Comparison of ENCODE assay signal across 8 cellular contexts in genomic region chr19:18450934-18451836, GRCh38. TPM values are rescaled to one million over a fixed set of nuclear protein-coding genes. Genes with fewer than 3 reads are reported as not detected.
DNase-seq lines count a peak whose midpoint lies in the region; ATAC-seq and TF ChIP-seq lines count a peak whose summit lies in the region.

No MANE protein-coding gene starts in this region.

- H3K27ac Mint-ChIP-seq in CD8-positive, alpha-beta memory T cell = peak overlapping the region in 5 of 8 donors; percentile 14 to 94 (median 80)
- H3K27ac Mint-ChIP-seq in activated CD8-positive, alpha-beta T cell treated with anti-CD3 and anti-CD28 coated beads for 36 hours = no peak overlapping the region

- no peaks in the 10 kb centered on the region for H3K27me3 Mint-ChIP-seq in CD8-positive, alpha-beta memory T cell
- no peaks in the 10 kb centered on the region for H3K27me3 Mint-ChIP-seq in activated CD8-positive, alpha-beta T cell treated with anti-CD3 and anti-CD28 coated beads for 36 hours

- ATAC-seq in HG02642 (IDR thresholded peaks at IDR 0.05; ENCODE audit: poor library complexity, unreplicated experiment) = peak; percentile 56
- peak; percentile 99 for ATAC-seq in activated CD8-positive, alpha-beta T cell treated with anti-CD3 and anti-CD28 coated beads for 36 hours
- ATAC-seq in HG03520 (IDR thresholded peaks at IDR 0.05; ENCODE audit: unreplicated experiment) = no peak

- CTCF ChIA-PET in CD8-positive, alpha-beta memory T cell (lab: Charles Lee) = interaction anchor here (0.6 to 4.2 kb wide), 37 partner anchors 8 to 536 kb away, joined by 3 to 30 read pairs (median 5); partner anchors contain the start of genes ELL, ISYNA1, REX1BD and SSBP4
- CTCF ChIA-PET in activated CD8-positive, alpha-beta T cell treated with anti-CD3 and anti-CD28 coated beads for 36 hours (lab: Charles Lee) = interaction anchor here (0.5 to 4.5 kb wide), 33 partner anchors 8 to 1192 kb away, joined by 3 to 46 read pairs (median 4); partner anchors contain the start of genes KXD1, REX1BD and UBA52

- POLR2A ChIA-PET in CD8-positive, alpha-beta memory T cell (lab: Charles Lee) = interaction anchor here (1.2 kb wide), 1 partner anchor 120 kb away, joined by 4 read pairs; the partner anchor contains the start of gene UBA52
- POLR2A ChIA-PET in activated CD8-positive, alpha-beta T cell treated with anti-CD3 and anti-CD28 coated beads for 36 hours (lab: Charles Lee) = interaction anchor here (1.6 kb wide), 1 partner anchor 10 kb away, joined by 6 read pairs; no protein-coding TSS in a partner anchor

- peak; percentile 98 for TF ChIP-seq CTCF in activated CD8-positive, alpha-beta T cell treated with anti-CD3 and anti-CD28 coated beads for 36 hours (IDR thresholded peaks at IDR 0.05)

- peak; percentile 78 to 89 (median 83) for DNase-seq in CD8-positive, alpha-beta memory T cell
- DNase-seq in NCI-H446 treated with DMSO at 0.1 percent for 48 hours (lab: John Stamatoyannopoulos, UW) (peak; percentile 4), midbrain (lab: John Stamatoyannopoulos, UW) (peak; percentile 89)
- peak; percentile 94 for DNase-seq in activated CD8-positive, alpha-beta T cell treated with anti-CD3 and anti-CD28 coated beads for 36 hours
- DNase-seq in effector CD4-positive, alpha-beta T cell = peak; percentile 82
- DNase-seq in stimulated activated CD8-positive, alpha-beta memory T cell treated with anti-CD3 and anti-CD28 coated beads, Interleukin-4, amount 100 ng/mL, for 1 hour (ENCODE audit: low read depth in 2 of 2, low spot score in 1 of 2) = peak; percentile 74 to 76

- H3K4me1 ChIP-seq in CD8-positive, alpha-beta memory T cell (ENCODE audit: insufficient read depth, low read length) = no peaks in the 10 kb centered on the region

- peaks cover 0 to 77% (median 6%) of the 10 kb centered on the region in 3 donors for H3K36me3 Mint-ChIP-seq in CD8-positive, alpha-beta memory T cell
- H3K36me3 Mint-ChIP-seq in activated CD8-positive, alpha-beta T cell treated with anti-CD3 and anti-CD28 coated beads for 36 hours (ENCODE audit: low read depth) = peaks cover 9% of the 10 kb centered on the region

- intact Hi-C loops in activated CD8-positive, alpha-beta T cell treated with anti-CD3 and anti-CD28 coated beads for 36 hours (cut with micrococcal nuclease) = no loop called here

- peak overlapping the region in 1 of 7 donors; percentile 84 for H3K4me3 Mint-ChIP-seq in CD8-positive, alpha-beta memory T cell
- H3K4me3 Mint-ChIP-seq in activated CD8-positive, alpha-beta T cell treated with anti-CD3 and anti-CD28 coated beads for 36 hours = no peak overlapping the region

- H3K36me3 ChIP-seq in CD8-positive, alpha-beta memory T cell (ENCODE audit: insufficient read depth, low read length) = peaks cover 17% of the 10 kb centered on the region

- no peaks in the 10 kb centered on the region for H3K27me3 ChIP-seq in CD8-positive, alpha-beta memory T cell (ENCODE audit: insufficient read depth, low read length, poor library complexity, severe bottlenecking)

- no peak overlapping the region for H3K27ac ChIP-seq in CD8-positive, alpha-beta memory T cell (ENCODE audit: low read depth, low read length)

- H3K9me3 ChIP-seq in CD8-positive, alpha-beta memory T cell (ENCODE audit: low read length) = no peaks in the 10 kb centered on the region

- no peaks in the 10 kb centered on the region for H3K9me3 Mint-ChIP-seq in CD8-positive, alpha-beta memory T cell
- no peaks in the 10 kb centered on the region for H3K9me3 Mint-ChIP-seq in activated CD8-positive, alpha-beta T cell treated with anti-CD3 and anti-CD28 coated beads for 36 hours

- no peak overlapping the region for H3K4me3 ChIP-seq in CD8-positive, alpha-beta memory T cell (ENCODE audit: low read length)

- peaks cover 4 to 8% (median 5%) of the 10 kb centered on the region in 3 donors for H3K4me1 Mint-ChIP-seq in CD8-positive, alpha-beta memory T cell
- peaks cover 4% of the 10 kb centered on the region for H3K4me1 Mint-ChIP-seq in activated CD8-positive, alpha-beta T cell treated with anti-CD3 and anti-CD28 coated beads for 36 hours (ENCODE audit: low read depth)

RNA-seq across cellular contexts. Expression of gene ISYNA1, which starts 13.3 kb away (rescaled TPM):
- 10 to 100 TPM; 18.2 to 20.3 TPM for total RNA-seq in CD8-positive, alpha-beta memory T cell
- polyA plus RNA-seq in CD8-positive, alpha-beta memory T cell = 33.2 TPM
- total RNA-seq in activated CD8-positive, alpha-beta T cell treated with anti-CD3 and anti-CD28 coated beads for 36 hours = 10 to 100 TPM; 48.6 to 54.9 TPM

RNA-seq across cellular contexts. Expression of gene SSBP4, which starts 32.0 kb away (rescaled TPM):
- total RNA-seq in CD8-positive, alpha-beta memory T cell = 100 to 1,000 TPM; 111 to 131 TPM
- polyA plus RNA-seq in CD8-positive, alpha-beta memory T cell = 108 TPM
- 100 to 1,000 TPM in 1 of 2 experiments, 10 to 100 TPM in 1; 98.2 to 102 TPM for total RNA-seq in activated CD8-positive, alpha-beta T cell treated with anti-CD3 and anti-CD28 coated beads for 36 hours

RNA-seq across cellular contexts. Expression of gene LRRC25, which starts 53.8 kb away (rescaled TPM):
- total RNA-seq in CD8-positive, alpha-beta memory T cell = under 1 TPM; 0.26 to 0.31 TPM
- not detected for polyA plus RNA-seq in CD8-positive, alpha-beta memory T cell
- not detected for total RNA-seq in activated CD8-positive, alpha-beta T cell treated with anti-CD3 and anti-CD28 coated beads for 36 hours

Comparison
In these comparisons a context has a peak if more than half of its experiments do, and no peak if none do; other contexts are left out.
1. DNase-seq: peak in every context shown above with its lines; median percentile 94 in activated CD8-positive, alpha-beta T cell treated with anti-CD3 and anti-CD28 coated beads for 36 hours; 89 in midbrain; 83 in CD8-positive, alpha-beta memory T cell; 82 in effector CD4-positive, alpha-beta T cell; 75 in stimulated activated CD8-positive, alpha-beta memory T cell treated with anti-CD3 and anti-CD28 coated beads, Interleukin-4, amount 100 ng/mL, for 1 hour; 4 in NCI-H446 treated with DMSO at 0.1 percent for 48 hours.